Comparison of ENCODE assay signal across 11 cellular contexts in genomic region chr2:189285962-189286648, GRCh38.
DNase-seq lines count a peak whose midpoint lies in the region; ATAC-seq, FAIRE-seq and TF ChIP-seq lines count a peak whose summit lies in the region.
"Had no signal": no experiment of that assay in that cellular context is flagged by ENCODE, and none has a peak within 500 bp of the region (broad histone marks: within the 10 kb centered on the region; RNA-seq: fewer than 3 reads in every experiment).

No MANE protein-coding gene starts in this region.

- H3K9me3 ChIP-seq in astrocyte (ENCODE audit: insufficient read depth, low read depth, low read length) = no peaks in the 10 kb centered on the region

- peaks cover 41% of the 10 kb centered on the region for H3K4me1 ChIP-seq in astrocyte (ENCODE audit: insufficient read depth, low read length)

- no peak for TF ChIP-seq CTCF in astrocyte (IDR thresholded peaks at IDR 0.05; ENCODE audit: insufficient read depth, low read depth, low read length)
- no peak for TF ChIP-seq CTCF in kidney epithelial cell (IDR thresholded peaks at IDR 0.05; ENCODE audit: insufficient read depth, low read length, poor library complexity, severe bottlenecking)
- no peak for TF ChIP-seq CTCF in type B pancreatic cell (conservative IDR thresholded peaks at IDR 0.05)

- H3K4me1 Mint-ChIP-seq in activated naive CD4-positive, alpha-beta T cell treated with anti-CD3 and anti-CD28 coated beads for 36 hours (ENCODE audit: low read depth) = peaks cover 51% of the 10 kb centered on the region
- H3K4me1 Mint-ChIP-seq in astrocyte (ENCODE audit: low read depth, unreplicated experiment) (peaks cover 38% of the 10 kb centered on the region), type B pancreatic cell (ENCODE audit: unreplicated experiment) (peaks cover 16% of the 10 kb centered on the region)
- H3K4me1 Mint-ChIP-seq in activated T-helper 1 cell treated with anti-CD3 and anti-CD28 coated beads, Interleukin-12 subunit alpha, Interleukin-12 subunit beta, Interleukin-2, Interleukin-4 antibody, amounts not matched to agents 30 ng/mL and 10 ng/mL and 1 ng/mL, durations not matched to agents 14 hours and 24 hours and 36 hours (ENCODE audit: low read depth) = peaks cover 14% of the 10 kb centered on the region

- ATAC-seq in HG03521 (IDR thresholded peaks at IDR 0.05; ENCODE audit: unreplicated experiment) = no peak

- H3K27me3 ChIP-seq in astrocyte (ENCODE audit: insufficient read depth, low read length) (no peaks in the 10 kb centered on the region), kidney epithelial cell (ENCODE audit: control insufficient read depth, insufficient read depth, low read length) (no peaks in the 10 kb centered on the region)

- peak overlapping the region; percentile 59 for H3K4me2 ChIP-seq in astrocyte (ENCODE audit: low read length)

- H4K20me1 ChIP-seq in astrocyte (ENCODE audit: insufficient read depth, low read length) = no peaks in the 10 kb centered on the region

- H3K27me3 Mint-ChIP-seq in activated naive CD4-positive, alpha-beta T cell treated with anti-CD3 and anti-CD28 coated beads for 36 hours (ENCODE audit: low read depth) = no peaks in the 10 kb centered on the region
- H3K27me3 Mint-ChIP-seq in astrocyte (ENCODE audit: low read depth, unreplicated experiment) (no peaks in the 10 kb centered on the region), type B pancreatic cell (no peaks in the 10 kb centered on the region)
- H3K27me3 Mint-ChIP-seq in activated T-helper 1 cell treated with anti-CD3 and anti-CD28 coated beads, Interleukin-12 subunit alpha, Interleukin-12 subunit beta, Interleukin-2, Interleukin-4 antibody, amounts not matched to agents 30 ng/mL and 10 ng/mL and 1 ng/mL, durations not matched to agents 14 hours and 24 hours and 36 hours (ENCODE audit: insufficient read depth) = peaks cover 2% of the 10 kb centered on the region
- H3K27me3 Mint-ChIP-seq: CD4-positive, CD25-positive, alpha-beta regulatory T cell had no signal

- H3K27ac Mint-ChIP-seq in activated naive CD4-positive, alpha-beta T cell treated with anti-CD3 and anti-CD28 coated beads for 36 hours = peak overlapping the region; percentile 90
- H3K27ac Mint-ChIP-seq in astrocyte (ENCODE audit: unreplicated experiment) (peak overlapping the region; percentile 45), type B pancreatic cell (peak overlapping the region; percentile 11)
- no peak overlapping the region for H3K27ac Mint-ChIP-seq in activated T-helper 1 cell treated with anti-CD3 and anti-CD28 coated beads, Interleukin-12 subunit alpha, Interleukin-12 subunit beta, Interleukin-2, Interleukin-4 antibody, amounts not matched to agents 30 ng/mL and 10 ng/mL and 1 ng/mL, durations not matched to agents 14 hours and 24 hours and 36 hours

- no peak overlapping the region for H3K4me3 Mint-ChIP-seq in activated naive CD4-positive, alpha-beta T cell treated with anti-CD3 and anti-CD28 coated beads for 36 hours
- H3K4me3 Mint-ChIP-seq in astrocyte (ENCODE audit: unreplicated experiment) (peak overlapping the region; percentile 2), type B pancreatic cell (no peak overlapping the region)
- no peak overlapping the region for H3K4me3 Mint-ChIP-seq in activated T-helper 1 cell treated with anti-CD3 and anti-CD28 coated beads, Interleukin-12 subunit alpha, Interleukin-12 subunit beta, Interleukin-2, Interleukin-4 antibody, amounts not matched to agents 30 ng/mL and 10 ng/mL and 1 ng/mL, durations not matched to agents 14 hours and 24 hours and 36 hours
- H3K4me3 Mint-ChIP-seq: CD4-positive, CD25-positive, alpha-beta regulatory T cell had no signal

- peak overlapping the region; percentile 67 for H3K9ac ChIP-seq in astrocyte (ENCODE audit: low read length)

- CTCF ChIA-PET in activated naive CD4-positive, alpha-beta T cell treated with anti-CD3 and anti-CD28 coated beads for 36 hours (lab: Charles Lee) = interaction anchor here (0.8 to 3.3 kb wide), 9 partner anchors 10 to 192 kb away, joined by 3 to 17 read pairs (median 4); no protein-coding TSS in a partner anchor

- H3K36me3 ChIP-seq in astrocyte (ENCODE audit: insufficient read depth, low read length) (no peaks in the 10 kb centered on the region), kidney epithelial cell (ENCODE audit: control insufficient read depth, insufficient read depth, low read length) (no peaks in the 10 kb centered on the region)

- H3K27ac ChIP-seq in astrocyte (ENCODE audit: low read depth, low read length) = peak overlapping the region; percentile 93

- no peak for DNase-seq in activated naive CD4-positive, alpha-beta T cell treated with anti-CD3 and anti-CD28 coated beads for 36 hours
- DNase-seq in activated naive CD4-positive, alpha-beta T cell (lab: John Stamatoyannopoulos, UW) = no peak
- DNase-seq in astrocyte (ENCODE audit: low read depth) (peak; percentile 98), kidney epithelial cell (ENCODE audit: low read depth) (peak; percentile 74), type B pancreatic cell (ENCODE audit: extremely low spot score, unreplicated experiment) (no peak), NCI-H748 treated with DMSO at 0.1 percent for 48 hours (lab: John Stamatoyannopoulos, UW) (no peak)
- no peak for DNase-seq in activated T-helper 1 cell treated with anti-CD3 and anti-CD28 coated beads, Interleukin-12 subunit alpha, Interleukin-12 subunit beta, Interleukin-2, Interleukin-4 antibody, amounts not matched to agents 30 ng/mL and 10 ng/mL and 1 ng/mL, durations not matched to agents 14 hours and 24 hours and 36 hours (ENCODE audit: low spot score)
- DNase-seq: CD4-positive, CD25-positive, alpha-beta regulatory T cell; NK-92 treated with Interleukin-12 subunit alpha and Interleukin-12 subunit beta, amount 100 ng/mL, for 24 hours; nucleus accumbens had no signal

- peak; percentile 93 for FAIRE-seq in astrocyte (lab: Jason Lieb, UNC)

- intact Hi-C loops in activated naive CD4-positive, alpha-beta T cell treated with anti-CD3 and anti-CD28 coated beads for 36 hours (cut with micrococcal nuclease) = loop anchor here (2.0 to 5.0 kb wide), 2 partner anchors 25 to 496 kb away; partner anchors contain the start of genes ORMDL1 and PMS1
- intact Hi-C loops in activated T-helper 1 cell treated with anti-CD3 and anti-CD28 coated beads, Interleukin-12 subunit alpha, Interleukin-12 subunit beta, Interleukin-2, Interleukin-4 antibody, amounts not matched to agents 30 ng/mL and 10 ng/mL and 1 ng/mL, durations not matched to agents 14 hours and 24 hours and 36 hours (cut with micrococcal nuclease) = loop anchor here (5.0 kb wide), 1 partner anchor 764 kb away; no protein-coding TSS in a partner anchor

- H3K79me2 ChIP-seq in astrocyte (ENCODE audit: insufficient read depth, low read length) = no peaks in the 10 kb centered on the region

- no peak overlapping the region for H2AFZ ChIP-seq in astrocyte (ENCODE audit: low read depth, low read length)

- H3K4me3 ChIP-seq in astrocyte (ENCODE audit: insufficient read depth, low read depth, low read length) = peak overlapping the region; percentile 5
- no peak overlapping the region for H3K4me3 ChIP-seq in kidney epithelial cell (ENCODE audit: low read depth, low read length)

- peaks cover 7% of the 10 kb centered on the region for H3K9me3 Mint-ChIP-seq in activated naive CD4-positive, alpha-beta T cell treated with anti-CD3 and anti-CD28 coated beads for 36 hours
- H3K9me3 Mint-ChIP-seq in astrocyte (ENCODE audit: unreplicated experiment) = peaks cover 6% of the 10 kb centered on the region
- no peaks in the 10 kb centered on the region for H3K9me3 Mint-ChIP-seq in type B pancreatic cell
- peaks cover 7% of the 10 kb centered on the region for H3K9me3 Mint-ChIP-seq in activated T-helper 1 cell treated with anti-CD3 and anti-CD28 coated beads, Interleukin-12 subunit alpha, Interleukin-12 subunit beta, Interleukin-2, Interleukin-4 antibody, amounts not matched to agents 30 ng/mL and 10 ng/mL and 1 ng/mL, durations not matched to agents 14 hours and 24 hours and 36 hours

- peaks cover 5% of the 10 kb centered on the region for H3K36me3 Mint-ChIP-seq in activated naive CD4-positive, alpha-beta T cell treated with anti-CD3 and anti-CD28 coated beads for 36 hours (ENCODE audit: low read depth)
- H3K36me3 Mint-ChIP-seq in astrocyte (ENCODE audit: low read depth, unreplicated experiment) = no peaks in the 10 kb centered on the region
- H3K36me3 Mint-ChIP-seq in type B pancreatic cell = no peaks in the 10 kb centered on the region
- no peaks in the 10 kb centered on the region for H3K36me3 Mint-ChIP-seq in activated T-helper 1 cell treated with anti-CD3 and anti-CD28 coated beads, Interleukin-12 subunit alpha, Interleukin-12 subunit beta, Interleukin-2, Interleukin-4 antibody, amounts not matched to agents 30 ng/mL and 10 ng/mL and 1 ng/mL, durations not matched to agents 14 hours and 24 hours and 36 hours (ENCODE audit: low read depth)
- H3K36me3 Mint-ChIP-seq: CD4-positive, CD25-positive, alpha-beta regulatory T cell had no signal

Comparison
In these comparisons a context has a peak if more than half of its experiments do, and no peak if none do; other contexts are left out.
1. DNase-seq: peak in astrocyte (single experiment) and kidney epithelial cell (single experiment); none in activated naive CD4-positive, alpha-beta T cell treated with anti-CD3 and anti-CD28 coated beads for 36 hours (single experiment), activated naive CD4-positive, alpha-beta T cell (0 of 4), type B pancreatic cell (single experiment), NCI-H748 treated with DMSO at 0.1 percent for 48 hours (single experiment) and activated T-helper 1 cell treated with anti-CD3 and anti-CD28 coated beads, Interleukin-12 subunit alpha, Interleukin-12 subunit beta, Interleukin-2, Interleukin-4 antibody, amounts not matched to agents 30 ng/mL and 10 ng/mL and 1 ng/mL, durations not matched to agents 14 hours and 24 hours and 36 hours (single experiment).